In the genomic region with DNA sequence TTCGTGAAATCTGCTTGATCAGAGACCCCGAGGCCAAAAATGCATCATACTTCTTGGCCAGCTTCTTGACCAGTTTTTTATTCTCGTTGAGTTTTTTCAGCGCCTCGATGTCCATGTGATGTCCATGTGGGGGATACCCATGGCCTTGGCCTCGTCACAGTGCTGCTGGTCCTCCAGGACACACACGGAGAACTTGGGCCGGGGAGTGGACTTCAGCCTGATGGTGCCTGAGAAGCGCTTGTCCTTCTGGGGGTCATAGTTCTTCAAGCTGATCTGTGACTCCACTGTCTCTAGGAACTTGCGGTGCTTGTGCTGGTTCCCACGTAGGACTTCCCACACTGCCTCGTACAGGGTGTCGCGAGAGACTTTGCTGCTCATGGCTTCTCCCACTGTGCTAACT, we compare ENCODE assay signal across 18 cellular contexts. TPM values are rescaled to one million over a fixed set of nuclear protein-coding genes. Genes with fewer than 3 reads are reported as not detected.
DNase-seq lines count a peak whose midpoint lies in the region; ATAC-seq, FAIRE-seq and TF ChIP-seq lines count a peak whose summit lies in the region.
"Had no signal": no experiment of that assay in that cellular context is flagged by ENCODE, and none has a peak within 500 bp of the region (broad histone marks: within the 10 kb centered on the region; RNA-seq: fewer than 3 reads in every experiment).

No MANE protein-coding gene starts in this region.

- no peak for TF ChIP-seq CTCF in chondrocyte (IDR thresholded peaks at IDR 0.05)
- no peak for TF ChIP-seq CTCF in kidney (IDR thresholded peaks at IDR 0.05; ENCODE audit: borderline replicate concordance, extremely low read depth, insufficient read depth)
- no peak for TF ChIP-seq CTCF in upper lobe of right lung (IDR thresholded peaks at IDR 0.05)

- H3K9me3 Mint-ChIP-seq in chondrocyte (ENCODE audit: low read depth) = no peaks in the 10 kb centered on the region
- H3K9me3 Mint-ChIP-seq: CD4-positive, alpha-beta memory T cell; HFFc6 had no signal

- H3K4me3 ChIP-seq in kidney (ENCODE audit: low read length in 2 of 2) = no peak overlapping the region
- H3K4me3 ChIP-seq in upper lobe of right lung = no peak overlapping the region
- H3K4me3 ChIP-seq: GM23338, HAP-1 had no signal

- peaks cover 41% of the 10 kb centered on the region for H3K27me3 Mint-ChIP-seq in chondrocyte (ENCODE audit: low read depth)

- no peak for ATAC-seq in upper lobe of right lung
- ATAC-seq: GM23338 had no signal

- peaks cover 20% of the 10 kb centered on the region for H3K27me3 ChIP-seq in upper lobe of right lung

- TF ChIP-seq POLR2A in H54 (IDR thresholded peaks at IDR 0.05; ENCODE audit: low read depth, low read length) = no peak

- DNase-seq in chondrocyte (ENCODE audit: low spot score) (peak; percentile 51), kidney (peak; percentile 37), mesenteric fat pad (ENCODE audit: low spot score) (peak; percentile 51), upper lobe of right lung (peak; percentile 40), H54 (ENCODE audit: insufficient read length, low spot score) (no peak)
- no peak for DNase-seq in effector CD4-positive, alpha-beta T cell
- DNase-seq: C1 segment of cervical spinal cord; Calu3; CD4-positive, alpha-beta memory T cell; COR-L47; DMS53; DMS79 treated with DMSO at 0.1 percent for 48 hours; GF-D8; HFFc6 had no signal

- no peaks in the 10 kb centered on the region for H3K36me3 Mint-ChIP-seq in chondrocyte (ENCODE audit: low read depth)
- H3K36me3 Mint-ChIP-seq: CD4-positive, alpha-beta memory T cell had no signal

- no peak overlapping the region for H3K4me3 Mint-ChIP-seq in chondrocyte (ENCODE audit: unreplicated experiment)
- H3K4me3 Mint-ChIP-seq: CD4-positive, alpha-beta memory T cell; GM23338; HFFc6 had no signal

- H3K4me1 ChIP-seq in kidney (ENCODE audit: control insufficient read depth in 1 of 2, insufficient read depth in 1 of 2, low read depth in 1 of 2, low read length in 2 of 2) = no peaks in the 10 kb centered on the region
- no peaks in the 10 kb centered on the region for H3K4me1 ChIP-seq in upper lobe of right lung

- H3K9me3 ChIP-seq in kidney (ENCODE audit: control insufficient read depth in 1 of 2, low read length in 2 of 2) (no peaks in the 10 kb centered on the region), upper lobe of right lung (no peaks in the 10 kb centered on the region)
- H3K9me3 ChIP-seq: HAP-1 had no signal

- no peak overlapping the region for H3K27ac ChIP-seq in kidney (ENCODE audit: low read depth in 2 of 2, low read length in 2 of 2)
- H3K27ac ChIP-seq in upper lobe of right lung = no peak overlapping the region

- H3K27ac Mint-ChIP-seq in chondrocyte (ENCODE audit: unreplicated experiment) = no peak overlapping the region
- H3K27ac Mint-ChIP-seq: CD4-positive, alpha-beta memory T cell; GM23338; HFFc6 had no signal

- no peak for FAIRE-seq in kidney (lab: Jason Lieb, UNC)
- FAIRE-seq in H54 (lab: Jason Lieb, UNC) = no peak
- FAIRE-seq: GM12891, GM18507 had no signal

- intact Hi-C loops in kidney (cut with DNase I) = loop anchor here (10.0 kb wide), 1 partner anchor 699 kb away; a partner anchor contains a TSS
- intact Hi-C loops in upper lobe of right lung (cut with DNase I) = no loop called here

- no peaks in the 10 kb centered on the region for H3K36me3 ChIP-seq in kidney (ENCODE audit: control insufficient read depth in 1 of 2, insufficient read depth in 2 of 2, low read length in 2 of 2)
- no peaks in the 10 kb centered on the region for H3K36me3 ChIP-seq in upper lobe of right lung
- H3K36me3 ChIP-seq: HAP-1 had no signal

- H3K4me1 Mint-ChIP-seq in chondrocyte (ENCODE audit: low read depth) = no peaks in the 10 kb centered on the region

- no peak overlapping the region for H3K9ac ChIP-seq in kidney (ENCODE audit: low read length in 2 of 2)

RNA-seq across cellular contexts. Expression of a gene that starts 16.7 kb away (rescaled TPM):
- 341 to 345 TPM (median 344 TPM) in 3 replicates for total RNA-seq in chondrocyte
- total RNA-seq in kidney = 439 TPM
- polyA plus RNA-seq in kidney (ENCODE audit: insufficient read depth, low read depth, low replicate concordance) = 1,996 TPM
- total RNA-seq in mesenteric fat pad = 419 TPM
- total RNA-seq in upper lobe of right lung = 382 TPM

RNA-seq across cellular contexts. Expression of a gene that starts 16.8 kb away (rescaled TPM):
- 26.3 to 30.1 TPM (median 27.4 TPM) in 3 replicates for total RNA-seq in chondrocyte
- total RNA-seq in kidney = 20.9 TPM
- 24.7 TPM for polyA plus RNA-seq in kidney (ENCODE audit: insufficient read depth, low read depth, low replicate concordance)
- total RNA-seq in mesenteric fat pad = 31.5 TPM
- total RNA-seq in upper lobe of right lung = 20.0 TPM

Comparison
In these comparisons a context has a peak if more than half of its experiments do, and no peak if none do; other contexts are left out.
1. DNase-seq: peak in chondrocyte (single experiment), kidney (single experiment), mesenteric fat pad (single experiment) and upper lobe of right lung (single experiment); none in H54 (single experiment) and effector CD4-positive, alpha-beta T cell (single experiment).